ENCODE assay signal across 8 cellular contexts in genomic region chr2:47905454-47906260, GRCh38. TPM values are rescaled to one million over a fixed set of nuclear protein-coding genes. Genes with fewer than 3 reads are reported as not detected.
DNase-seq lines count a peak whose midpoint lies in the region; ATAC-seq and TF ChIP-seq lines count a peak whose summit lies in the region.

No MANE protein-coding gene starts in this region.

- peaks cover 11% of the 10 kb centered on the region for H3K4me1 ChIP-seq in foreskin keratinocyte
- H3K4me1 ChIP-seq in neuron (ENCODE audit: insufficient read depth, low read length), result peaks cover 16% of the 10 kb centered on the region
- peaks cover 21 to 25% of the 10 kb centered on the region in 2 donors for H3K4me1 ChIP-seq in thoracic aorta (ENCODE audit: control insufficient read depth in 1 of 2, low read depth in 2 of 2)

- TF ChIP-seq CTCF in 22Rv1 (IDR thresholded peaks at IDR 0.05) (no peak), foreskin keratinocyte (conservative IDR thresholded peaks at IDR 0.05) (no peak), thoracic aorta (IDR thresholded peaks at IDR 0.05) (no peak)

- peak; percentile 60 for DNase-seq in RPMI7951 (ENCODE audit: low read depth)
- DNase-seq in activated gamma-delta T cell treated with Interleukin-2 at 50 U/mL for 16 hours, result peak; percentile 49
- DNase-seq in foreskin keratinocyte, result no peak
- peak; percentile 14 for DNase-seq in thoracic aorta (ENCODE audit: low spot score)

- H3K36me3 ChIP-seq in neuron (ENCODE audit: insufficient read depth, low read length), result no peaks in the 10 kb centered on the region
- H3K36me3 ChIP-seq in thoracic aorta, result no peaks in the 10 kb centered on the region

- H3K9me3 ChIP-seq in neuron (ENCODE audit: low read length) (no peaks in the 10 kb centered on the region), thoracic aorta (no peaks in the 10 kb centered on the region)

- ATAC-seq in GM18517 (IDR thresholded peaks at IDR 0.05; ENCODE audit: unreplicated experiment) (peak; percentile 5), HG03354 (IDR thresholded peaks at IDR 0.05; ENCODE audit: poor library complexity, severe bottlenecking, unreplicated experiment) (peak; percentile 27), foreskin keratinocyte (peak; percentile 3), thoracic aorta (ENCODE audit: insufficient number of reproducible peaks, low FRiP score, low read depth) (peak; percentile 36)

- peak overlapping the region; percentile 41 for H2AFZ ChIP-seq in neuron (ENCODE audit: low read depth, low read length)

- no peaks in the 10 kb centered on the region for H3K27me3 ChIP-seq in foreskin keratinocyte
- no peaks in the 10 kb centered on the region for H3K27me3 ChIP-seq in neuron (ENCODE audit: insufficient read depth, low read length)
- no peaks in the 10 kb centered on the region for H3K27me3 ChIP-seq in thoracic aorta (replicated peaks; ENCODE audit: insufficient read depth)

- H3K4me3 ChIP-seq in neuron (ENCODE audit: low read length) (peak overlapping the region; percentile 61), thoracic aorta (peak overlapping the region; percentile 100)

- H3K27ac ChIP-seq in 22Rv1, result peak overlapping the region; percentile 86
- peak overlapping the region; percentile 96 for H3K27ac ChIP-seq in foreskin keratinocyte
- peak overlapping the region; percentile 95 to 99 for H3K27ac ChIP-seq in thoracic aorta

RNA-seq across cellular contexts. Expression of gene FBXO11, which starts 0.6 kb away (rescaled TPM):
- 25.6 and 37.5 TPM in 2 replicates for total RNA-seq in RPMI7951 (2014; rRNA removed; shearing (Covaris generic))
- total RNA-seq in foreskin keratinocyte (46.1 and 46.2 TPM in 2 replicates), thoracic aorta (10 to 100 TPM; 53.8 to 99.8 TPM)
- 16.2 and 17.9 TPM in 2 replicates for polyA plus RNA-seq in foreskin keratinocyte

Comparison
In these comparisons a context has a peak if more than half of its experiments do, and no peak if none do; other contexts are left out.
1. DNase-seq: peak in RPMI7951 (single experiment), activated gamma-delta T cell treated with Interleukin-2 at 50 U/mL for 16 hours (single experiment) and thoracic aorta (single experiment); none in foreskin keratinocyte (0 of 2).
2. Peak in every context shown above with its lines, with median percentiles within 50 percentile points of each other: H3K27ac ChIP-seq and ATAC-seq.